ENCODE assay signal across 8 cellular contexts in genomic region chr10:132443605-132443997, GRCh38. TPM values are rescaled to one million over a fixed set of nuclear protein-coding genes. Genes with fewer than 3 reads are reported as not detected.
DNase-seq lines count a peak whose midpoint lies in the region; ATAC-seq, FAIRE-seq and TF ChIP-seq lines count a peak whose summit lies in the region.

No MANE protein-coding gene starts in this region.

- no peaks in the 10 kb centered on the region for H3K79me2 ChIP-seq in GM23338 (replicated peaks; ENCODE audit: insufficient read depth)

- DNase-seq in CD14-positive monocyte (ENCODE audit: low spot score) = peak; percentile 91
- DNase-seq in bronchial epithelial cell (ENCODE audit: low read depth) = peak; percentile 32
- peak; percentile 61 for DNase-seq in stimulated activated CD4-positive, alpha-beta T cell treated with anti-CD3 and anti-CD28 coated beads, Interleukin-12 subunit alpha, Interleukin-12 subunit beta, amount 100 ng/mL, for 4 hours
- DNase-seq in putamen (ENCODE audit: low spot score) = no peak
- no peak for DNase-seq in GM23338 (ENCODE audit: low spot score)

- H3K4me1 ChIP-seq in GM23338 (ENCODE audit: insufficient read depth) = peaks cover 17% of the 10 kb centered on the region

- peak; percentile 36 for ATAC-seq in HG03442 (IDR thresholded peaks at IDR 0.05; ENCODE audit: unreplicated experiment)
- ATAC-seq in GM23338 = no peak
- no peak for ATAC-seq in GM19328 (IDR thresholded peaks at IDR 0.05; ENCODE audit: unreplicated experiment)

- H3F3A ChIP-seq in GM23338 (replicated peaks; ENCODE audit: low read depth) = 0 out of 2 replicates have a peak, but pooled peaks cover 8% of the 10 kb centered on the region

- H3K27ac Mint-ChIP-seq in CD14-positive monocyte (peak overlapping the region in 2 of 7 donors; percentile 20 to 68), GM23338 (no peak overlapping the region)

- H3K4me3 Mint-ChIP-seq in CD14-positive monocyte (peak overlapping the region in 1 of 2 donors; percentile 57), GM23338 (no peak overlapping the region)

- peak; percentile 84 for TF ChIP-seq CTCF in CD14-positive monocyte (IDR thresholded peaks at IDR 0.05)
- TF ChIP-seq CTCF in WI38 (IDR thresholded peaks at IDR 0.05; ENCODE audit: low read depth, low read length) = peak; percentile 56
- TF ChIP-seq CTCF in bronchial epithelial cell (IDR thresholded peaks at IDR 0.05; ENCODE audit: insufficient read depth, low read length, severe bottlenecking) = peak; percentile 66
- no peak for TF ChIP-seq CTCF in GM23338 (conservative IDR thresholded peaks at IDR 0.05; ENCODE audit: low read depth in 2 of 2)

- no peaks in the 10 kb centered on the region for H3K9me2 ChIP-seq in GM23338 (ENCODE audit: insufficient read depth)

- no peak overlapping the region for H2AFZ ChIP-seq in GM23338

- H3K4me3 ChIP-seq in WI38 (ENCODE audit: low read depth, low read length) (no peak overlapping the region), bronchial epithelial cell (ENCODE audit: low read depth, low read length) (no peak overlapping the region), GM23338 (no peak overlapping the region)

- H3K36me3 ChIP-seq in bronchial epithelial cell (ENCODE audit: control insufficient read depth, insufficient read depth, low read length) = no peaks in the 10 kb centered on the region
- H3K36me3 ChIP-seq in GM23338 (ENCODE audit: insufficient read depth) = no peaks in the 10 kb centered on the region

- H3K27me3 Mint-ChIP-seq in CD14-positive monocyte (ENCODE audit: low read depth in 3 of 3) (peaks cover 0 to 4% (median 0%) of the 10 kb centered on the region in 3 donors), GM23338 (ENCODE audit: insufficient read depth, low read depth, poor library complexity) (peaks cover 11% of the 10 kb centered on the region)

- intact Hi-C loops in CD14-positive monocyte (cut with micrococcal nuclease) = no loop called here

- no peaks in the 10 kb centered on the region for H4K20me1 ChIP-seq in GM23338 (replicated peaks; ENCODE audit: insufficient read depth)

- no peak for FAIRE-seq in bronchial epithelial cell (lab: Jason Lieb, UNC)

- H3K27ac ChIP-seq in GM23338 (ENCODE audit: low read depth) = no peak overlapping the region

- H3K36me3 Mint-ChIP-seq in CD14-positive monocyte (no peaks in the 10 kb centered on the region), GM23338 (ENCODE audit: low read depth) (no peaks in the 10 kb centered on the region; the same call in 2 of the 3 replicates)

- no peak overlapping the region for H3K4me2 ChIP-seq in GM23338

- H3K27me3 ChIP-seq in bronchial epithelial cell (ENCODE audit: control insufficient read depth, insufficient read depth, low read length) (no peaks in the 10 kb centered on the region), GM23338 (ENCODE audit: insufficient read depth) (no peaks in the 10 kb centered on the region)

- H3K4me1 Mint-ChIP-seq in CD14-positive monocyte (peaks cover 47% of the 10 kb centered on the region), GM23338 (peaks cover 21% of the 10 kb centered on the region)

- H3K9me3 Mint-ChIP-seq in CD14-positive monocyte = no peaks in the 10 kb centered on the region
- H3K9me3 Mint-ChIP-seq in GM23338 = no peaks in the 10 kb centered on the region; the same call in 2 of the 3 replicates

TF ChIP-seq in GM23338, 12 proteins besides CTCF, POLR2A, EP300 and RAD21 (continues in another document):
- TF ChIP-seq ETS1 (IDR thresholded peaks at IDR 0.05) (no peak), POLR2AphosphoS5 (IDR thresholded peaks at IDR 0.05; ENCODE audit: low read depth) (no peak), JUNB (IDR thresholded peaks at IDR 0.05; ENCODE audit: unreplicated experiment) (no peak), EZH2 (IDR thresholded peaks at IDR 0.05; ENCODE audit: low read depth, unreplicated experiment) (no peak), ZNF462 (CRISPR knock-in tag; IDR thresholded peaks at IDR 0.05) (no peak), ZNF114 (CRISPR knock-in tag; IDR thresholded peaks at IDR 0.05) (no peak), CREB1 (CRISPR knock-in tag; IDR thresholded peaks at IDR 0.05; ENCODE audit: low read depth) (no peak), EZH2phosphoT487 (IDR thresholded peaks at IDR 0.05; ENCODE audit: unreplicated experiment) (no peak), STAT1 (IDR thresholded peaks at IDR 0.05; ENCODE audit: unreplicated experiment) (no peak), ZNF331 (CRISPR knock-in tag; IDR thresholded peaks at IDR 0.05; ENCODE audit: low read depth) (no peak), NANOG (IDR thresholded peaks at IDR 0.05; ENCODE audit: borderline replicate concordance) (no peak)

RNA-seq across cellular contexts. Expression of gene PWWP2B, which starts 46.6 kb away (rescaled TPM):
- polyA plus RNA-seq in CD14-positive monocyte (1 to 10 TPM; 2.4 to 2.7 TPM), GM23338 (2016; fragmentation: Nextera tagmentation; extraction: Ambion mirVana) (2.2 and 2.3 TPM in 2 replicates)
- total RNA-seq in bronchial epithelial cell = 39.4 and 40.0 TPM in 2 replicates
- total RNA-seq in GM23338 (2014; rRNA removed; shearing (Covaris generic)) = 8.6 and 12.8 TPM in 2 replicates

Comparison
In these comparisons a context has a peak if more than half of its experiments do, and no peak if none do; other contexts are left out.
1. DNase-seq: peak in CD14-positive monocyte (single experiment), bronchial epithelial cell (single experiment) and stimulated activated CD4-positive, alpha-beta T cell treated with anti-CD3 and anti-CD28 coated beads, Interleukin-12 subunit alpha, Interleukin-12 subunit beta, amount 100 ng/mL, for 4 hours (single experiment); none in putamen (single experiment) and GM23338 (single experiment).
2. CTCF ChIP-seq: peak in CD14-positive monocyte (single experiment), WI38 (single experiment) and bronchial epithelial cell (single experiment); none in GM23338 (0 of 2).